Comparison of ENCODE assay signal across 9 cellular contexts in genomic region chr11:96187779-96188624, GRCh38.
DNase-seq lines count a peak whose midpoint lies in the region; ATAC-seq and TF ChIP-seq lines count a peak whose summit lies in the region.
"Had no signal": no experiment of that assay in that cellular context is flagged by ENCODE, and none has a peak within 500 bp of the region (broad histone marks: within the 10 kb centered on the region; RNA-seq: fewer than 3 reads in every experiment).

No MANE protein-coding gene starts in this region.

- peaks cover 34 to 68% (median 50%) of the 10 kb centered on the region in 4 donors for H3K4me1 Mint-ChIP-seq in CD4-positive, alpha-beta memory T cell
- H3K4me1 Mint-ChIP-seq in neural progenitor cell: peaks cover 18% of the 10 kb centered on the region

- TF ChIP-seq POLR2A in testis (IDR thresholded peaks at IDR 0.05): no peak

- H3K4me3 Mint-ChIP-seq in CD4-positive, alpha-beta memory T cell: peak overlapping the region in 7 of 8 donors; percentile 18 to 76 (median 40)
- H3K4me3 Mint-ChIP-seq in neural progenitor cell: no peak overlapping the region

- peak overlapping the region; percentile 24 for H3K4me2 ChIP-seq in Loucy (ENCODE audit: low read depth, low read length, poor library complexity, severe bottlenecking)
- H3K4me2 ChIP-seq in neural progenitor cell: no peak overlapping the region

- H3F3A ChIP-seq in Loucy (ENCODE audit: low read depth): no peaks in the 10 kb centered on the region
- H3F3A ChIP-seq in neural progenitor cell (ENCODE audit: low read depth): no peaks in the 10 kb centered on the region

- peaks cover 0 to 12% of the 10 kb centered on the region in 2 donors for H3K36me3 Mint-ChIP-seq in CD4-positive, alpha-beta memory T cell
- peaks cover 5% of the 10 kb centered on the region for H3K36me3 Mint-ChIP-seq in neural progenitor cell

- H3K9me2 ChIP-seq in Loucy (replicated peaks; ENCODE audit: low read depth, low read length): no peaks in the 10 kb centered on the region

- H3K4me3 ChIP-seq in CD4-positive, alpha-beta memory T cell (ENCODE audit: low read length in 2 of 2): no peak overlapping the region
- H3K4me3 ChIP-seq in Loucy (ENCODE audit: low read length, poor library complexity, severe bottlenecking) (no peak overlapping the region), neural progenitor cell (no peak overlapping the region), testis (no peak overlapping the region)
- H3K4me3 ChIP-seq: psoas muscle had no signal

- 54% methylated on average over 4 of the region's 4 CpGs for WGBS in testis, 2 donors

- H3K9ac ChIP-seq in Loucy (ENCODE audit: low read depth, low read length, poor library complexity, severe bottlenecking) (no peak overlapping the region), neural progenitor cell (no peak overlapping the region)

- peaks cover 34% of the 10 kb centered on the region for H3K4me1 ChIP-seq in CD4-positive, alpha-beta memory T cell (ENCODE audit: insufficient read depth, low read length)
- H3K4me1 ChIP-seq in Loucy (ENCODE audit: insufficient read depth, low read length, poor library complexity, severe bottlenecking) (peaks cover 13% of the 10 kb centered on the region), neural progenitor cell (no peaks in the 10 kb centered on the region), testis (peaks cover 12% of the 10 kb centered on the region)
- H3K4me1 ChIP-seq: psoas muscle had no signal

- no peak for ATAC-seq in HG02885 (IDR thresholded peaks at IDR 0.05; ENCODE audit: poor library complexity, unreplicated experiment)
- ATAC-seq: psoas muscle had no signal

- H3K9me3 Mint-ChIP-seq in CD4-positive, alpha-beta memory T cell: no peaks in the 10 kb centered on the region
- peaks cover 3% of the 10 kb centered on the region for H3K9me3 Mint-ChIP-seq in neural progenitor cell

- H3K36me3 ChIP-seq in CD4-positive, alpha-beta memory T cell (ENCODE audit: insufficient read depth, low read length): no peaks in the 10 kb centered on the region
- H3K36me3 ChIP-seq in Loucy (ENCODE audit: insufficient read depth, low read length) (no peaks in the 10 kb centered on the region), neural progenitor cell (no peaks in the 10 kb centered on the region), testis (ENCODE audit: low read depth, missing control alignments) (no peaks in the 10 kb centered on the region)

- H3K9me3 ChIP-seq in CD4-positive, alpha-beta memory T cell (ENCODE audit: control insufficient read depth in 1 of 2, low read length in 2 of 2): no peaks in the 10 kb centered on the region
- no peaks in the 10 kb centered on the region for H3K9me3 ChIP-seq in Loucy (ENCODE audit: insufficient read depth, low read depth, low read length)
- H3K9me3 ChIP-seq in neural progenitor cell (ENCODE audit: low read depth): no peaks in the 10 kb centered on the region
- H3K9me3 ChIP-seq in testis: no peaks in the 10 kb centered on the region
- H3K9me3 ChIP-seq: psoas muscle had no signal

- no peaks in the 10 kb centered on the region for H3K27me3 ChIP-seq in CD4-positive, alpha-beta memory T cell (ENCODE audit: insufficient read depth, low read length)
- H3K27me3 ChIP-seq in Loucy (ENCODE audit: insufficient read depth, low read length, poor library complexity, severe bottlenecking): no peaks in the 10 kb centered on the region
- H3K27me3 ChIP-seq in neural progenitor cell: no peaks in the 10 kb centered on the region
- H3K27me3 ChIP-seq in testis: no peaks in the 10 kb centered on the region

- DNase-seq in CD4-positive, alpha-beta memory T cell: no peak
- DNase-seq in cerebellum (ENCODE audit: low spot score): peak; percentile 25
- no peak for DNase-seq in neural progenitor cell (ENCODE audit: low spot score)
- no peak for DNase-seq in NCI-H1417 (lab: John Stamatoyannopoulos, UW)
- no peak for DNase-seq in testis
- DNase-seq in CD1c-positive myeloid dendritic cell (ENCODE audit: extremely low spot score): no peak

- H4K20me1 ChIP-seq in Loucy (ENCODE audit: insufficient read depth, low read length, poor library complexity, severe bottlenecking): no peaks in the 10 kb centered on the region
- H4K20me1 ChIP-seq in neural progenitor cell (ENCODE audit: low read depth): no peaks in the 10 kb centered on the region

- TF ChIP-seq CTCF in Loucy (conservative IDR thresholded peaks at IDR 0.05; ENCODE audit: low read length) (no peak), neural progenitor cell (IDR thresholded peaks at IDR 0.05) (no peak), testis (IDR thresholded peaks at IDR 0.05) (no peak)

- H2AFZ ChIP-seq in Loucy (ENCODE audit: low read length) (peak overlapping the region; percentile 38; the same call in 1 of the 2 replicates), neural progenitor cell (replicated peaks) (no peak overlapping the region)

- no peaks in the 10 kb centered on the region for H3K79me2 ChIP-seq in Loucy (ENCODE audit: insufficient read depth, low read length)
- no peaks in the 10 kb centered on the region for H3K79me2 ChIP-seq in neural progenitor cell (ENCODE audit: low read depth)

- POLR2A ChIA-PET in CD4-positive, alpha-beta memory T cell (lab: Charles Lee; ENCODE audit: partially characterized antibody): interaction anchor here (0.8 kb wide), 1 partner anchor 142 kb away, joined by 3 read pairs; no protein-coding TSS in a partner anchor

- CTCF ChIA-PET in CD4-positive, alpha-beta memory T cell (lab: Charles Lee; ENCODE audit: partially characterized antibody): interaction anchor here (1.3 to 1.7 kb wide), 4 partner anchors 20 to 206 kb away, joined by 3 to 7 read pairs (median 3); partner anchors contain the start of gene MAML2

- intact Hi-C loops in CD4-positive, alpha-beta memory T cell (cut with micrococcal nuclease): loop anchor here (5.0 kb wide), 1 partner anchor 41 kb away; no protein-coding TSS in a partner anchor
- intact Hi-C loops in testis (cut with DNase I; ENCODE audit: low total_unique reads): no loop called here

- H3K27me3 Mint-ChIP-seq in CD4-positive, alpha-beta memory T cell: no peaks in the 10 kb centered on the region
- no peaks in the 10 kb centered on the region for H3K27me3 Mint-ChIP-seq in neural progenitor cell (ENCODE audit: insufficient read depth, low read depth)

- no peak overlapping the region for H3K27ac ChIP-seq in CD4-positive, alpha-beta memory T cell (ENCODE audit: low read depth, low read length)
- no peak overlapping the region for H3K27ac ChIP-seq in neural progenitor cell
- H3K27ac ChIP-seq in testis: peak overlapping the region in 1 of 2 donors; percentile 17
- H3K27ac ChIP-seq: psoas muscle had no signal

- peak overlapping the region in 5 of 7 donors; percentile 25 to 88 (median 45) for H3K27ac Mint-ChIP-seq in CD4-positive, alpha-beta memory T cell
- peak overlapping the region; percentile 18 for H3K27ac Mint-ChIP-seq in neural progenitor cell
